ENCODE assay signal across 18 cellular contexts in the genomic region with DNA sequence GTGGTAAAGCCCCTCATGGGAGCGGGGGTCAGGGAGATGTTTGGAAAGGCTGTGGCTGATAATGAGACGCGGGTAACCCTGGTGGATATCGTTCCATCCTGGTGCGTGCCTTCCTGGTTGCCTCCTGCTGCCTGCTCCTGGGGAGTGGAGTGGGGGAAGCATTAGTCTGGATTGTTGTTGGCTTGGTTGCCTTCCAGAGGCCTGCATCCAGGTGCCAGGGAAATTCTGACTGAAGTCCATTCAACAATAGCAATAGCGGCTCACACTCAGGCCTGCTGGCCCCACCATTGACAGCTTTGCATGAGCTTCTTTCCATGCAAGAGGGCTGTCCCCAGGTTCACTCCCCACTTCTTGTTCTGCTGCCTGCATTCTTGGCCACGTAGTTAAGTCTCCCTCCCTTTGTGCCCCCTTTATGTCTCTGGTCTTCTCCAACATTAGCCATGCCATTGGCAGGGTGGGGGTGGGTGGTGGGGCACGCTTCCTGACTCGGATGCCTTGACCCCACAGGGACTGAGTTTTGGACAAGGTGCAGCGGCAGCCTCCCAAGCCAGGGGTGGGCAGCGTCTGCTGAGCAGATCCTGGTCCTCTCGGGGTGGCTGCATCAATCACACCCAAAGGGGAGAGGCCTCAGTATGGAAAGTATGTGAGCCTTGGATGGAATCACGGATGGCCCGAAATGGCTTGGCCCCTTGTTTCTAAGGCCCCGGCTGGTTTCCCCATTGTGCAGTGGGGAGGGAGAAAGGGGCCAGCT.
A peak's percentile ranks its signal among the peaks of the same experiment; 100 is the strongest.
DNase-seq lines count a peak whose midpoint lies in the region; ATAC-seq and TF ChIP-seq lines count a peak whose summit lies in the region.
"Had no signal": no experiment of that assay in that cellular context is flagged by ENCODE, and none has a peak within 500 bp of the region (broad histone marks: within the 10 kb centered on the region; RNA-seq: fewer than 3 reads in every experiment).

No MANE protein-coding gene starts in this region.

- DNase-seq in heart left ventricle: peak in 2 of 5 donors; percentile 40 to 52
- no peak for DNase-seq in Right ventricle myocardium inferior (ENCODE audit: missing footprints)
- DNase-seq in left ventricle myocardium superior: no peak
- peak; percentile 29 for DNase-seq in upper lobe of right lung
- no peak for DNase-seq in cerebellum (ENCODE audit: low spot score)
- DNase-seq: GDM1, NCI-H1417, NCI-H187 treated with DMSO at 0.1 percent for 48 hours, NCI-H69, PC-3 had no signal

- no peak overlapping the region for H3K4me3 ChIP-seq in heart left ventricle
- no peak overlapping the region for H3K4me3 ChIP-seq in rectal smooth muscle tissue (ENCODE audit: low read length)
- no peak overlapping the region for H3K4me3 ChIP-seq in upper lobe of right lung
- H3K4me3 ChIP-seq: BLaER1, GM12878, GM23338 had no signal

- H3K9me3 ChIP-seq in heart left ventricle: peaks cover 0 to 12% (median 6%) of the 10 kb centered on the region in 12 donors
- no peaks in the 10 kb centered on the region for H3K9me3 ChIP-seq in upper lobe of right lung

- TF ChIP-seq CTCF in heart left ventricle (IDR thresholded peaks at IDR 0.05) (no peak), upper lobe of right lung (IDR thresholded peaks at IDR 0.05) (no peak)

- peak overlapping the region in 11 of 12 donors; percentile 3 to 70 (median 43) for H3K27ac ChIP-seq in heart left ventricle
- H3K27ac ChIP-seq in rectal smooth muscle tissue (ENCODE audit: low read depth, low read length): peak overlapping the region; percentile 6
- H3K27ac ChIP-seq in upper lobe of right lung: no peak overlapping the region
- H3K27ac ChIP-seq: BLaER1, HL-60 had no signal

- intact Hi-C loops in heart left ventricle (cut with DNase I): loop anchor here in 1 of 10 donors (10.0 kb wide), 1 partner anchor 57 kb away; no protein-coding TSS in a partner anchor
- intact Hi-C loops in Right ventricle myocardium inferior (cut with DNase I): no loop called here
- intact Hi-C loops in left ventricle myocardium superior (cut with micrococcal nuclease): no loop called here
- intact Hi-C loops in upper lobe of right lung (cut with DNase I): no loop called here

- no peak for TF ChIP-seq POLR2A in heart left ventricle (IDR thresholded peaks at IDR 0.05)

- no peak overlapping the region for H3K9ac ChIP-seq in rectal smooth muscle tissue (ENCODE audit: low read length)
- H3K9ac ChIP-seq: BLaER1 had no signal

- H3K4me1 ChIP-seq in heart left ventricle (peaks cover 0 to 59% (median 35%) of the 10 kb centered on the region in 12 donors), rectal smooth muscle tissue (ENCODE audit: control insufficient read depth, insufficient read depth, low read length) (peaks cover 6% of the 10 kb centered on the region), upper lobe of right lung (peaks cover 9% of the 10 kb centered on the region)

- H3K27me3 ChIP-seq in heart left ventricle: no peaks in the 10 kb centered on the region
- H3K27me3 ChIP-seq in rectal smooth muscle tissue (ENCODE audit: control insufficient read depth, insufficient read depth, low read length): no peaks in the 10 kb centered on the region
- no peaks in the 10 kb centered on the region for H3K27me3 ChIP-seq in upper lobe of right lung
- H3K27me3 ChIP-seq: BLaER1 had no signal

- WGBS in heart left ventricle, 4 donors: 61 to 68% (median 64%) methylated on average over 14 to 15 of the region's 15 CpGs

- H3K36me3 ChIP-seq in heart left ventricle (no peaks in the 10 kb centered on the region), rectal smooth muscle tissue (ENCODE audit: control insufficient read depth, insufficient read depth, low read length) (no peaks in the 10 kb centered on the region), upper lobe of right lung (no peaks in the 10 kb centered on the region)
- H3K36me3 ChIP-seq: BLaER1 had no signal

- ATAC-seq in heart left ventricle: peak in 3 of 4 donors; percentile 25 to 38 (median 33)
- no peak for ATAC-seq in Right ventricle myocardium inferior
- ATAC-seq in left ventricle myocardium superior: peak; percentile 64
- no peak for ATAC-seq in upper lobe of right lung
- no peak for ATAC-seq in GM18511 (IDR thresholded peaks at IDR 0.05; ENCODE audit: unreplicated experiment)
- ATAC-seq in HG02938 (IDR thresholded peaks at IDR 0.05; ENCODE audit: unreplicated experiment): no peak
- ATAC-seq: GM12878, GM23338, HCT116, PC-3 had no signal

Comparison
In these comparisons a context has a peak if more than half of its experiments do, and no peak if none do; other contexts are left out.
1. ATAC-seq: peak in heart left ventricle (3 of 4) and left ventricle myocardium superior (single experiment); none in Right ventricle myocardium inferior (single experiment), upper lobe of right lung (single experiment), GM18511 (single experiment) and HG02938 (single experiment).